18 cellular contexts compared by ENCODE assay signal in genomic region chr18:22470141-22470510, GRCh38. TPM values are rescaled to one million over a fixed set of nuclear protein-coding genes. Genes with fewer than 3 reads are reported as not detected.
DNase-seq lines count a peak whose midpoint lies in the region; ATAC-seq, FAIRE-seq and TF ChIP-seq lines count a peak whose summit lies in the region.
"Had no signal": no experiment of that assay in that cellular context is flagged by ENCODE, and none has a peak within 500 bp of the region (broad histone marks: within the 10 kb centered on the region; RNA-seq: fewer than 3 reads in every experiment).

No MANE protein-coding gene starts in this region.

- BruUV-seq in PC-3 (replicated peaks; lab: Mats Ljungman, UMichigan) (TSS peak; percentile 15), endothelial cell of umbilical vein (replicated peaks; lab: Mats Ljungman, UMichigan) (TSS peak; percentile 35)

- H3K79me2 ChIP-seq in PC-3 (ENCODE audit: low read length) = no peaks in the 10 kb centered on the region
- H3K79me2 ChIP-seq in endothelial cell of umbilical vein (ENCODE audit: control insufficient read depth, insufficient read depth, low read length) = no peaks in the 10 kb centered on the region

- no peak for FAIRE-seq in endothelial cell of umbilical vein (lab: Jason Lieb, UNC)
- FAIRE-seq: RCC 7860 had no signal

- intact Hi-C loops in PC-3 (cut with micrococcal nuclease) = no loop called here
- intact Hi-C loops in endothelial cell of umbilical vein (cut with micrococcal nuclease) = loop anchor here (1.0 to 10.0 kb wide), 7 partner anchors 25 to 301 kb away; partner anchors contain the start of gene GATA6

- TF ChIP-seq CTCF in 22Rv1 (IDR thresholded peaks at IDR 0.05) (no peak), PC-3 (conservative IDR thresholded peaks at IDR 0.05; ENCODE audit: low read depth, low read length) (no peak), endothelial cell of umbilical vein (IDR thresholded peaks at IDR 0.05; ENCODE audit: extremely low read depth in 1 of 2, insufficient read depth in 1 of 2, low read depth in 1 of 2, low read length in 2 of 2) (no peak), nephron (IDR thresholded peaks at IDR 0.05; ENCODE audit: unreplicated experiment in 3 of 3) (no peak), tibial nerve (IDR thresholded peaks at IDR 0.05) (no peak)

- H3K4me1 ChIP-seq in PC-3 (ENCODE audit: insufficient read depth, low read length) (peaks cover 68% of the 10 kb centered on the region), endothelial cell of umbilical vein (ENCODE audit: control insufficient read depth, extremely low read depth, insufficient read depth, low read length) (peaks cover 63% of the 10 kb centered on the region), tibial nerve (peaks cover 0 to 40% (median 10%) of the 10 kb centered on the region in 4 donors)

- peak overlapping the region; percentile 53 for H2AFZ ChIP-seq in PC-3 (ENCODE audit: low read length)
- peak overlapping the region; percentile 39 for H2AFZ ChIP-seq in endothelial cell of umbilical vein (ENCODE audit: low read depth, low read length)

- no peak for TF ChIP-seq POLR2A in endothelial cell of umbilical vein (IDR thresholded peaks at IDR 0.05; ENCODE audit: low read depth, low read length)
- no peak for TF ChIP-seq POLR2A in tibial nerve (IDR thresholded peaks at IDR 0.05)

- H3K4me2 ChIP-seq in PC-3 (ENCODE audit: low read length) (peak overlapping the region; percentile 50), endothelial cell of umbilical vein (ENCODE audit: insufficient read depth, low read length) (peak overlapping the region; percentile 69)

- POLR2A ChIA-PET in PC-3 (lab: Charles Lee; ENCODE audit: unreplicated experiment) (no interaction called here), endothelial cell of umbilical vein (lab: Charles Lee) (no interaction called here)

- ATAC-seq in PC-3 = no peak
- ATAC-seq in GM19324 (IDR thresholded peaks at IDR 0.05; ENCODE audit: low FRiP score, unreplicated experiment) = no peak
- ATAC-seq: activated CD8-positive, alpha-beta memory T cell treated with anti-CD3 and anti-CD28 coated beads, Interleukin-2, amount 10 ng/mL, durations not matched to agents 7 days and 5 days had no signal

- H3K9me3 Mint-ChIP-seq in nephron = peaks cover 2% of the 10 kb centered on the region
- H3K9me3 Mint-ChIP-seq: activated B cell treated with CpG ODN at 0.5 μM for 24 hours had no signal

- peak overlapping the region; percentile 85 to 95 (median 91) for H3K27ac Mint-ChIP-seq in nephron
- H3K27ac Mint-ChIP-seq: activated B cell treated with CpG ODN at 0.5 μM for 24 hours; activated CD8-positive, alpha-beta memory T cell treated with anti-CD3 and anti-CD28 coated beads, Interleukin-2, amount 10 ng/mL, durations not matched to agents 7 days and 5 days had no signal

- peaks cover 3% of the 10 kb centered on the region for H3K36me3 Mint-ChIP-seq in nephron (ENCODE audit: low read depth)
- H3K36me3 Mint-ChIP-seq: activated CD8-positive, alpha-beta memory T cell treated with anti-CD3 and anti-CD28 coated beads, Interleukin-2, amount 10 ng/mL, durations not matched to agents 7 days and 5 days had no signal

- H3K9ac ChIP-seq in PC-3 (ENCODE audit: low read length) (peak overlapping the region; percentile 79), endothelial cell of umbilical vein (replicated peaks; ENCODE audit: extremely low read depth, insufficient read depth, low read length) (peak overlapping the region; percentile 91)

- H4K20me1 ChIP-seq in PC-3 (ENCODE audit: low read length) (no peaks in the 10 kb centered on the region), endothelial cell of umbilical vein (replicated peaks; ENCODE audit: control insufficient read depth, extremely low read depth, insufficient read depth, low read length) (no peaks in the 10 kb centered on the region)

- H3K4me1 Mint-ChIP-seq in nephron = peaks cover 65% of the 10 kb centered on the region
- H3K4me1 Mint-ChIP-seq: activated B cell treated with CpG ODN at 0.5 μM for 24 hours had no signal

- TF ChIP-seq EP300 in tibial nerve (IDR thresholded peaks at IDR 0.05) = no peak

- H3K4me3 ChIP-seq in PC-3 (ENCODE audit: low read length) (no peak overlapping the region), endothelial cell of umbilical vein (replicated peaks in 1 of 3; ENCODE audit: insufficient read depth in 1 of 3, low read depth in 1 of 3, low read length in 3 of 3) (peak overlapping the region in 1 of 3 experiments; percentile 16), tibial nerve (no peak overlapping the region)

- H3F3A ChIP-seq in PC-3 (ENCODE audit: low read length, unreplicated experiment) = peaks cover 3% of the 10 kb centered on the region

- H3K27ac ChIP-seq in 22Rv1 = peak overlapping the region; percentile 74
- H3K27ac ChIP-seq in PC-3 (ENCODE audit: low read length) = peak overlapping the region; percentile 98
- peak overlapping the region; percentile 97 for H3K27ac ChIP-seq in endothelial cell of umbilical vein (ENCODE audit: insufficient read depth, low read depth, low read length)
- no peak overlapping the region for H3K27ac ChIP-seq in tibial nerve

- dilution Hi-C loops in endothelial cell of umbilical vein (cut with MboI; ENCODE audit: extremely low pct_ligation_motif_present, low sequenced_read_pairs) = no loop called here

- peaks cover 4% of the 10 kb centered on the region for H3K27me3 Mint-ChIP-seq in nephron (ENCODE audit: low read depth)
- H3K27me3 Mint-ChIP-seq: activated B cell treated with CpG ODN at 0.5 μM for 24 hours; activated CD8-positive, alpha-beta memory T cell treated with anti-CD3 and anti-CD28 coated beads, Interleukin-2, amount 10 ng/mL, durations not matched to agents 7 days and 5 days had no signal

- no peak for DNase-seq in PC-3
- peak; percentile 74 for DNase-seq in endothelial cell of umbilical vein (ENCODE audit: low read depth, low spot score)
- no peak for DNase-seq in HuH-7 (ENCODE audit: low spot score)
- no peak for DNase-seq in tibial nerve (ENCODE audit: low spot score in 2 of 2)
- DNase-seq in DMS79 (lab: John Stamatoyannopoulos, UW) = no peak
- DNase-seq: activated B cell treated with CpG ODN at 0.5 μM for 24 hours; activated CD8-positive, alpha-beta memory T cell treated with anti-CD3 and anti-CD28 coated beads, Interleukin-2, amount 10 ng/mL, durations not matched to agents 7 days and 5 days; central memory CD4-positive, alpha-beta T cell; islet precursor cell; NCI-H2029; posterior cingulate gyrus; stimulated activated CD4-positive, alpha-beta T cell treated with anti-CD3 and anti-CD28 coated beads, Interleukin-15, amount 100 ng/mL, for 24 hours had no signal

- CTCF ChIA-PET in PC-3 (lab: Charles Lee) = no interaction called here
- CTCF ChIA-PET in endothelial cell of umbilical vein (lab: Charles Lee) = interaction anchor here (1.0 to 2.5 kb wide), 3 partner anchors 12 to 17 kb away, joined by 3 to 11 read pairs (median 3); no protein-coding TSS in a partner anchor

- WGBS in tibial nerve, 2 donors = 38 to 43% methylated on average over 2 of the region's 2 CpGs

- H3K36me3 ChIP-seq in PC-3 (ENCODE audit: low read depth, low read length) (peaks cover 4% of the 10 kb centered on the region; the same call in 1 of the 2 replicates), endothelial cell of umbilical vein (ENCODE audit: control insufficient read depth in 2 of 2, extremely low read depth in 1 of 2, insufficient read depth in 2 of 2, low read length in 2 of 2) (no peaks in the 10 kb centered on the region), tibial nerve (no peaks in the 10 kb centered on the region)

- H3K9me3 ChIP-seq in PC-3 (ENCODE audit: low read length) (no peaks in the 10 kb centered on the region), endothelial cell of umbilical vein (replicated peaks; ENCODE audit: control insufficient read depth, insufficient read depth, low read length) (no peaks in the 10 kb centered on the region), tibial nerve (no peaks in the 10 kb centered on the region)

- peak overlapping the region in 2 of 3 experiments; percentile 33 to 49 for H3K4me3 Mint-ChIP-seq in nephron
- H3K4me3 Mint-ChIP-seq: activated B cell treated with CpG ODN at 0.5 μM for 24 hours; activated CD8-positive, alpha-beta memory T cell treated with anti-CD3 and anti-CD28 coated beads, Interleukin-2, amount 10 ng/mL, durations not matched to agents 7 days and 5 days had no signal

- H3K9me1 ChIP-seq in endothelial cell of umbilical vein (replicated peaks; ENCODE audit: control insufficient read depth, extremely low read depth, insufficient read depth, low read length) = no peaks in the 10 kb centered on the region

- H3K9me2 ChIP-seq in PC-3 (replicated peaks; ENCODE audit: low read length) = no peaks in the 10 kb centered on the region

- no peaks in the 10 kb centered on the region for H3K27me3 ChIP-seq in PC-3 (ENCODE audit: low read length)
- no peaks in the 10 kb centered on the region for H3K27me3 ChIP-seq in endothelial cell of umbilical vein (ENCODE audit: control insufficient read depth in 2 of 2, insufficient read depth in 2 of 2, low read length in 2 of 2)
- no peaks in the 10 kb centered on the region for H3K27me3 ChIP-seq in tibial nerve

TF ChIP-seq in endothelial cell of umbilical vein, 7 proteins besides CTCF, POLR2A, EP300 and RAD21:
- no peak for TF ChIP-seq POLR2AphosphoS5 (IDR thresholded peaks at IDR 0.05; ENCODE audit: insufficient read depth, low read depth, low read length)
- no peak for TF ChIP-seq EZH2 (IDR thresholded peaks at IDR 0.05; ENCODE audit: borderline replicate concordance, low read depth, low read length, severe bottlenecking)
- no peak for TF ChIP-seq GATA2 (IDR thresholded peaks at IDR 0.05; ENCODE audit: insufficient read depth, insufficient read length, low read depth, low read length)
- no peak for TF ChIP-seq FOS (IDR thresholded peaks at IDR 0.05; ENCODE audit: borderline replicate concordance, insufficient read depth, low read length)
- no peak for TF ChIP-seq JUN (IDR thresholded peaks at IDR 0.05; ENCODE audit: borderline replicate concordance, insufficient read depth, insufficient read length, low read depth)
- TF ChIP-seq MAX (IDR thresholded peaks at IDR 0.05; ENCODE audit: insufficient read depth, insufficient read length) = no peak
- no peak for TF ChIP-seq MYC (IDR thresholded peaks at IDR 0.05; ENCODE audit: low read depth, low read length)

RNA-seq across cellular contexts. Expression of gene CTAGE1, which starts 52.4 kb away (rescaled TPM):
- total RNA-seq in PC-3 (2014; rRNA removed) (not detected in 2 replicates), endothelial cell of umbilical vein (not detected in 2 replicates), tibial nerve (not detected)
- not detected in 2 replicates for polyA plus RNA-seq in endothelial cell of umbilical vein
- not detected in 2 replicates for polyA plus RNA-seq in endothelial cell of umbilical vein (2011; cell fraction: cytosol; rRNA removed)
- polyA plus RNA-seq in endothelial cell of umbilical vein (2011; cell fraction: nucleus; rRNA removed) = not detected in 2 replicates
- polyA plus RNA-seq in endothelial cell of umbilical vein (2012) = 0.05 TPM in 1 of 2 replicates, not detected in the other
- not detected in 2 replicates for polyA minus RNA-seq in endothelial cell of umbilical vein
- polyA minus RNA-seq in endothelial cell of umbilical vein (2011; cell fraction: cytosol; rRNA and poly(A)+ RNA removed) = not detected
- not detected in 2 replicates for polyA minus RNA-seq in endothelial cell of umbilical vein (2011; cell fraction: nucleus; rRNA and poly(A)+ RNA removed)
- total RNA-seq: activated B cell treated with CpG ODN at 0.5 μM for 24 hours; activated CD8-positive, alpha-beta memory T cell treated with anti-CD3 and anti-CD28 coated beads, Interleukin-2, amount 10 ng/mL, durations not matched to agents 7 days and 5 days; HT1080; T-helper 1 cell treated with Interleukin-12 subunit alpha and Interleukin-12 subunit beta and Interleukin-4 antibody, amounts not matched to agents 30 ng/mL and 1 ng/mL, for 36 hours had no signal

Comparison
In these comparisons a context has a peak if more than half of its experiments do, and no peak if none do; other contexts are left out.
1. H3K27ac ChIP-seq: peak in 22Rv1 (single experiment), PC-3 (single experiment) and endothelial cell of umbilical vein (single experiment); none in tibial nerve (0 of 4).